ENCODE assay signal across 36 cellular contexts in genomic region chr12:99486277-99486676, GRCh38.
DNase-seq lines count a peak whose midpoint lies in the region; ATAC-seq, FAIRE-seq and TF ChIP-seq lines count a peak whose summit lies in the region.
"Had no signal": no experiment of that assay in that cellular context is flagged by ENCODE, and none has a peak within 500 bp of the region (broad histone marks: within the 10 kb centered on the region; RNA-seq: fewer than 3 reads in every experiment).

No MANE protein-coding gene starts in this region.

- H3K4me3 ChIP-seq in A549 (no peak overlapping the region), HEK293 (ENCODE audit: low read depth, low read length) (no peak overlapping the region)
- H3K4me3 ChIP-seq: BLaER1; BLaER1 treated with 17β-estradiol and CSF1 and Interleukin-3, amounts not matched to agents 10 nM and 100 nM had no signal

- no peak overlapping the region for H3T11ph ChIP-seq in H9 (ENCODE audit: low read length)

- no peaks in the 10 kb centered on the region for H3K27me3 ChIP-seq in H9 (ENCODE audit: insufficient read depth, low read length)
- H3K27me3 ChIP-seq: BE2C; BLaER1; BLaER1 treated with 17β-estradiol and CSF1 and Interleukin-3, amounts not matched to agents 10 nM and 100 nM had no signal

- no peak overlapping the region for H4K91ac ChIP-seq in H9 (ENCODE audit: insufficient read length, low read depth, low read length)

- no peak overlapping the region for H2BK15ac ChIP-seq in H9 (ENCODE audit: low read depth, low read length)

- no peaks in the 10 kb centered on the region for H3K79me2 ChIP-seq in H9 (ENCODE audit: insufficient read depth, low read length)

- no peak overlapping the region for H2BK12ac ChIP-seq in H9 (ENCODE audit: insufficient read length, low read depth, low read length)

- no peak overlapping the region for H4K8ac ChIP-seq in H9 (replicated peaks; ENCODE audit: insufficient read length, low read depth, low read length)

- no peaks in the 10 kb centered on the region for H4K20me1 ChIP-seq in H9 (ENCODE audit: control insufficient read depth, insufficient read depth, insufficient read length)
- H4K20me1 ChIP-seq: BLaER1; BLaER1 treated with 17β-estradiol and CSF1 and Interleukin-3, amounts not matched to agents 10 nM and 100 nM had no signal

- no peak overlapping the region for H2AK5ac ChIP-seq in H9 (ENCODE audit: insufficient read length, low read length)

- no peak overlapping the region for H2BK5ac ChIP-seq in H9 (ENCODE audit: insufficient read length, low read length)

- no peak overlapping the region for H2BK120ac ChIP-seq in H9 (ENCODE audit: low read depth, low read length, poor library complexity, severe bottlenecking)

- H3K79me1 ChIP-seq in H9 (ENCODE audit: insufficient read depth, low read depth, low read length, poor library complexity, severe bottlenecking), result no peaks in the 10 kb centered on the region

- H3K27ac ChIP-seq in A549 (no peak overlapping the region), H9 (ENCODE audit: insufficient read length, low read depth, low read length) (no peak overlapping the region), HEK293 (ENCODE audit: extremely low read depth, low read depth, low read length) (no peak overlapping the region)
- H3K27ac ChIP-seq: 22Rv1; BLaER1; BLaER1 treated with 17β-estradiol and CSF1 and Interleukin-3, amounts not matched to agents 10 nM and 100 nM; C4-2B had no signal

- H3K4ac ChIP-seq in H9 (ENCODE audit: low read depth, low read length), result no peak overlapping the region

- no peak for TF ChIP-seq POLR2A in A549 (IDR thresholded peaks at IDR 0.05; ENCODE audit: low read length)

- H3K36me3 Mint-ChIP-seq in H9 (ENCODE audit: insufficient read depth in 1 of 3, low read depth in 3 of 3) (peaks cover 0 to 6% (median 0%) of the 10 kb centered on the region in 3 experiments; a peak in 1 of 7 replicates), chondrocyte (ENCODE audit: low read depth) (no peaks in the 10 kb centered on the region)
- H3K36me3 Mint-ChIP-seq: CD14-positive monocyte; CD4-positive, alpha-beta memory T cell; CD4-positive, CD25-positive, alpha-beta regulatory T cell; CD8-positive, alpha-beta memory T cell; CD8-positive, alpha-beta T cell had no signal

- H3K4me1 ChIP-seq in A549, result no peaks in the 10 kb centered on the region
- H3K4me1 ChIP-seq in H9 (ENCODE audit: insufficient read depth, low read length), result no peaks in the 10 kb centered on the region
- H3K4me1 ChIP-seq in HEK293 (ENCODE audit: control insufficient read depth, insufficient read depth, low read length), result no peaks in the 10 kb centered on the region
- H3K4me1 ChIP-seq: BE2C; BLaER1; BLaER1 treated with 17β-estradiol and CSF1 and Interleukin-3, amounts not matched to agents 10 nM and 100 nM had no signal

- no peak overlapping the region for H3K18ac ChIP-seq in H9 (ENCODE audit: insufficient read length, low read depth, low read length)

- H3K27ac Mint-ChIP-seq in H9, result no peak overlapping the region
- H3K27ac Mint-ChIP-seq in chondrocyte (ENCODE audit: unreplicated experiment), result no peak overlapping the region
- H3K27ac Mint-ChIP-seq: B cell; CD14-positive monocyte; CD4-positive, alpha-beta memory T cell; CD4-positive, alpha-beta T cell; CD4-positive, CD25-positive, alpha-beta regulatory T cell; CD8-positive, alpha-beta memory T cell; CD8-positive, alpha-beta T cell had no signal

- H3K4me2 ChIP-seq in A549 (no peak overlapping the region), H9 (ENCODE audit: insufficient read depth, insufficient read length, low read length) (no peak overlapping the region)
- H3K4me2 ChIP-seq: BLaER1; BLaER1 treated with 17β-estradiol and CSF1 and Interleukin-3, amounts not matched to agents 10 nM and 100 nM had no signal

- CTCF ChIA-PET in A549 (lab: Yijun Ruan, JAX) (no interaction called here), HEK293 (lab: Yijun Ruan, JAX) (no interaction called here)

- no peak overlapping the region for H4K5ac ChIP-seq in H9 (ENCODE audit: insufficient read length, low read depth, low read length)

- H3K14ac ChIP-seq in H9 (ENCODE audit: insufficient read depth, low read length), result no peak overlapping the region

- no peak for TF ChIP-seq CTCF in A549 (IDR thresholded peaks at IDR 0.05)
- TF ChIP-seq CTCF in H9 (conservative IDR thresholded peaks at IDR 0.05), result no peak
- TF ChIP-seq CTCF in HEK293 (tag by site-specific recombination; IDR thresholded peaks at IDR 0.05), result no peak
- no peak for TF ChIP-seq CTCF in chondrocyte (IDR thresholded peaks at IDR 0.05)

- WGBS in A549 (ENCODE audit: missing lambda C conversion rate), result 3% methylated on average over 1 of the region's 1 CpG
- no CpG with 5 or more reads among the region's 1 CpG for WGBS in H9 (ENCODE audit: extremely low coverage, insufficient read length, low lambda C conversion rate)

- intact Hi-C loops in posterior vena cava (cut with DNase I), result no loop called here

- TF ChIP-seq EP300 in A549 (IDR thresholded peaks at IDR 0.05), result no peak

- peaks cover 0 to 3% of the 10 kb centered on the region in 2 experiments; a peak in 1 of 4 replicates for H3K4me1 Mint-ChIP-seq in H9
- no peaks in the 10 kb centered on the region for H3K4me1 Mint-ChIP-seq in chondrocyte (ENCODE audit: low read depth)
- H3K4me1 Mint-ChIP-seq: B cell; CD14-positive monocyte; CD4-positive, alpha-beta memory T cell; CD4-positive, CD25-positive, alpha-beta regulatory T cell; CD8-positive, alpha-beta memory T cell had no signal

- peaks cover 1 to 7% of the 10 kb centered on the region in 2 experiments; a peak in 2 of 5 replicates for H3K9me3 Mint-ChIP-seq in H9
- peaks cover 40% of the 10 kb centered on the region for H3K9me3 Mint-ChIP-seq in chondrocyte (ENCODE audit: low read depth)

- H3K27me3 Mint-ChIP-seq in H9 (ENCODE audit: low read depth) (no peaks in the 10 kb centered on the region), chondrocyte (ENCODE audit: low read depth) (no peaks in the 10 kb centered on the region)
- H3K27me3 Mint-ChIP-seq: B cell; CD4-positive, alpha-beta memory T cell; CD4-positive, alpha-beta T cell had no signal

- no peak overlapping the region for H2AFZ ChIP-seq in H9 (ENCODE audit: low read length)

- POLR2A ChIA-PET in A549 (lab: Yijun Ruan, JAX), result no interaction called here
- POLR2A ChIA-PET in HEK293 (lab: Yijun Ruan, JAX), result no interaction called here

- DNase-seq in A549 (ENCODE audit: low read depth in 1 of 2, low spot score in 1 of 2) (no peak), H9 (no peak), posterior vena cava (ENCODE audit: low spot score) (peak; percentile 23), chondrocyte (ENCODE audit: low spot score) (no peak)
- DNase-seq in activated CD4-positive, alpha-beta T cell treated with anti-CD3 and anti-CD28 coated beads for 4 hours, result no peak
- DNase-seq: 8988T; ACHN; AML-193; BE2C; C1 segment of cervical spinal cord; Caco-2; Calu3; CD4-positive, alpha-beta memory T cell; CD4-positive, alpha-beta T cell; CD4-positive, CD25-positive, alpha-beta regulatory T cell; CD8-positive, alpha-beta memory T cell; CD8-positive, alpha-beta T cell; COR-L47; DMS 273 treated with DMSO at 0.1 percent for 48 hours; DMS153; DMS53; DMS79; DMS79 treated with DMSO at 0.1 percent for 48 hours; DND-41; EL had no signal

- no peak for FAIRE-seq in A549 (lab: Jason Lieb, UNC)
- FAIRE-seq: A204.1, D721Med had no signal

- H3K36me3 ChIP-seq in HEK293 (ENCODE audit: control insufficient read depth in 2 of 2, insufficient read depth in 1 of 2, low read length in 2 of 2), result no peaks in the 10 kb centered on the region
- H3K36me3 ChIP-seq: BE2C had no signal

- no peak overlapping the region for H2BK20ac ChIP-seq in H9 (ENCODE audit: low read depth, low read length, poor library complexity, severe bottlenecking)

- H3K4me3 Mint-ChIP-seq in H9 (no peak overlapping the region), chondrocyte (ENCODE audit: unreplicated experiment) (no peak overlapping the region)
- H3K4me3 Mint-ChIP-seq: B cell; CD14-positive monocyte; CD4-positive, alpha-beta memory T cell; CD4-positive, alpha-beta T cell; CD4-positive, CD25-positive, alpha-beta regulatory T cell; CD8-positive, alpha-beta memory T cell; CD8-positive, alpha-beta T cell had no signal

- ATAC-seq in A549 (no peak), HG03460 (IDR thresholded peaks at IDR 0.05; ENCODE audit: unreplicated experiment) (no peak), HG03175 (IDR thresholded peaks at IDR 0.05; ENCODE audit: unreplicated experiment) (no peak)
- ATAC-seq: CD8-positive, alpha-beta T cell had no signal

- H3K23me2 ChIP-seq in H9 (ENCODE audit: insufficient read length, low read depth, low read length, poor library complexity, severe bottlenecking), result no peaks in the 10 kb centered on the region

- H3K56ac ChIP-seq in H9 (ENCODE audit: insufficient read length, low read depth, low read length), result peak overlapping the region; percentile 45

- no peak overlapping the region for H3K9ac ChIP-seq in H9 (ENCODE audit: extremely low read depth, insufficient read length, low read length)
- H3K9ac ChIP-seq: BLaER1; BLaER1 treated with 17β-estradiol and CSF1 and Interleukin-3, amounts not matched to agents 10 nM and 100 nM had no signal

- peaks cover 3% of the 10 kb centered on the region; the same call in 1 of the 3 replicates for H3K9me3 ChIP-seq in A549
- H3K9me3 ChIP-seq in H9 (ENCODE audit: control insufficient read depth, low read depth, low read length), result no peaks in the 10 kb centered on the region
- H3K9me3 ChIP-seq in HEK293 (ENCODE audit: control insufficient read depth, insufficient read depth, low read depth, low read length), result no peaks in the 10 kb centered on the region
- H3K9me3 ChIP-seq: BE2C, Caco-2 had no signal

- no peak for TF ChIP-seq RAD21 in A549 (conservative IDR thresholded peaks at IDR 0.05 in 1 of 2, IDR thresholded peaks at IDR 0.05 in 1 of 2)

- no peak overlapping the region for H3K23ac ChIP-seq in H9 (ENCODE audit: insufficient read length, low read depth, low read length)

TF ChIP-seq in A549, 52 proteins besides CTCF, POLR2A, EP300 and RAD21:
- TF ChIP-seq NPAS2 (CRISPR knock-in tag; IDR thresholded peaks at IDR 0.05; ENCODE audit: borderline replicate concordance) (no peak), ZC3H11A (IDR thresholded peaks at IDR 0.05) (peak; percentile 88)
TF ChIP-seq in A549: peak in this region for 1.

TF ChIP-seq in HEK293, 187 proteins besides CTCF, POLR2A, EP300 and RAD21 (continues in another document):
- TF ChIP-seq ZNF19 (tag by site-specific recombination; IDR thresholded peaks at IDR 0.05; ENCODE audit: low read depth), result no peak
- no peak for TF ChIP-seq SETDB1 (IDR thresholded peaks at IDR 0.05; ENCODE audit: insufficient read length, low read length)
